ENCODE assay signal across 10 cellular contexts in the genomic region with DNA sequence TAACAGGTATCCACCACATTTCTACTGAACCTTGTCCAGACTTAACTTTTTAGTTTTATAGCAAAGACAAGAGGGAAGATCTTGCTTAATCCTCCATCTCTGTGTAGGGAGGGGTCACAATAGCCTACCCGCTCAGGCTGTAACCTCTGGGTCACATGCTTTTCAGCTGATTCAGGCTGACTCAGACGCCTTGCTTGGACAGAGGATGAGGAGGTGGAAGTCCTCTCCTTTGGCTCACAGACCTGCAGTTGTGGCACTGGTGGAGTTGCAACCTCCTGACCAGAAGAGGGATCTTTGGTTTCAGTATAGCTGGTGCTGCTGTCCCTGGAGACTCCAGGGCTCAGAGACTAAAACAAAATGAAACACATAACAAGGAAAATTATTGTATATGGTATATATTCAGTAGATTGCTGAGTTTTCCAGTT. TPM values are rescaled to one million over a fixed set of nuclear protein-coding genes. Genes with fewer than 3 reads are reported as not detected.
DNase-seq lines count a peak whose midpoint lies in the region; ATAC-seq, FAIRE-seq and TF ChIP-seq lines count a peak whose summit lies in the region.
"Had no signal": no experiment of that assay in that cellular context is flagged by ENCODE, and none has a peak within 500 bp of the region (broad histone marks: within the 10 kb centered on the region; RNA-seq: fewer than 3 reads in every experiment).

No MANE protein-coding gene starts in this region.

- POLR2A ChIA-PET in T-cell (lab: Charles Lee): no interaction called here

- no peak overlapping the region for H3K4me3 ChIP-seq in endodermal cell (ENCODE audit: low read length)

- ATAC-seq in activated T-cell treated with anti-CD3 and anti-CD28 coated beads, Interleukin-2, amount 50 U/mL, for 72 hours (replicated peaks in 1 of 2): peak in 1 of 2 donors; percentile 59
- ATAC-seq in T-cell (replicated peaks in 1 of 4): no peak
- ATAC-seq: CD8-positive, alpha-beta T cell had no signal

- no peaks in the 10 kb centered on the region for H3K27me3 Mint-ChIP-seq in activated T-cell treated with anti-CD3 and anti-CD28 coated beads, Interleukin-2, amount 50 U/mL, for 72 hours (ENCODE audit: low read depth)
- no peaks in the 10 kb centered on the region for H3K27me3 Mint-ChIP-seq in dendritic cell treated with granulocyte-macrophage colony-stimulating factor and Interleukin-4, amounts not matched to agents 40 ng/mL and 50 ng/mL, for 4 days
- H3K27me3 Mint-ChIP-seq in endodermal cell (ENCODE audit: insufficient read depth) (no peaks in the 10 kb centered on the region), T-cell (no peaks in the 10 kb centered on the region)

- peak overlapping the region; percentile 71 for H3K27ac Mint-ChIP-seq in activated T-cell treated with anti-CD3 and anti-CD28 coated beads, Interleukin-2, amount 50 U/mL, for 72 hours
- H3K27ac Mint-ChIP-seq in dendritic cell treated with granulocyte-macrophage colony-stimulating factor and Interleukin-4, amounts not matched to agents 40 ng/mL and 50 ng/mL, for 4 days: peak overlapping the region; percentile 80
- H3K27ac Mint-ChIP-seq in endodermal cell (no peak overlapping the region), T-cell (no peak overlapping the region)

- H3K27ac ChIP-seq in endodermal cell (ENCODE audit: low read depth, low read length): no peak overlapping the region

- CTCF ChIA-PET in T-cell (lab: Charles Lee): interaction anchor here (1.1 to 4.6 kb wide), 3 partner anchors 8 to 16 kb away, joined by 3 to 34 read pairs (median 7); partner anchors contain the start of genes ACIN1 (in 1 of the 2) and C14orf119 (in 1 of the 2)

- TF ChIP-seq CTCF in endodermal cell (conservative IDR thresholded peaks at IDR 0.05): no peak

- peaks cover 96% of the 10 kb centered on the region for H3K36me3 ChIP-seq in endodermal cell (ENCODE audit: control insufficient read depth, insufficient read depth, low read length)

- H3K4me1 ChIP-seq in endodermal cell (ENCODE audit: control insufficient read depth, insufficient read depth, low read length): peaks cover 9% of the 10 kb centered on the region

- intact Hi-C loops in dendritic cell treated with granulocyte-macrophage colony-stimulating factor and Interleukin-4, amounts not matched to agents 40 ng/mL and 50 ng/mL, for 4 days (cut with micrococcal nuclease): loop anchor here (5.0 kb wide), 1 partner anchor 104 kb away; the partner anchor contains the start of gene SLC7A8

- no peaks in the 10 kb centered on the region for H3K9me3 Mint-ChIP-seq in activated T-cell treated with anti-CD3 and anti-CD28 coated beads, Interleukin-2, amount 50 U/mL, for 72 hours
- no peaks in the 10 kb centered on the region for H3K9me3 Mint-ChIP-seq in dendritic cell treated with granulocyte-macrophage colony-stimulating factor and Interleukin-4, amounts not matched to agents 40 ng/mL and 50 ng/mL, for 4 days
- no peaks in the 10 kb centered on the region for H3K9me3 Mint-ChIP-seq in endodermal cell
- no peaks in the 10 kb centered on the region for H3K9me3 Mint-ChIP-seq in T-cell
- H3K9me3 Mint-ChIP-seq: CD8-positive, alpha-beta T cell had no signal

- WGBS in endodermal cell (ENCODE audit: insufficient coverage in 1 of 2, insufficient read length in 1 of 2), 2 experiments: 90% methylated on average over 2 of the region's 2 CpGs; no CpG with 5 or more reads in 1 of the 2 experiments

- H3K4me1 Mint-ChIP-seq in activated T-cell treated with anti-CD3 and anti-CD28 coated beads, Interleukin-2, amount 50 U/mL, for 72 hours (ENCODE audit: low read depth): peaks cover 19% of the 10 kb centered on the region
- peaks cover 55% of the 10 kb centered on the region for H3K4me1 Mint-ChIP-seq in dendritic cell treated with granulocyte-macrophage colony-stimulating factor and Interleukin-4, amounts not matched to agents 40 ng/mL and 50 ng/mL, for 4 days (ENCODE audit: low read depth)
- H3K4me1 Mint-ChIP-seq in endodermal cell (peaks cover 17% of the 10 kb centered on the region), T-cell (peaks cover 2 to 8% (median 6%) of the 10 kb centered on the region in 3 donors)

- FAIRE-seq in urothelium cell line (lab: Jason Lieb, UNC): no peak

- H3K9ac ChIP-seq in endodermal cell (ENCODE audit: extremely low read depth, low read length, poor library complexity, severe bottlenecking): no peak overlapping the region

- H3K27me3 ChIP-seq in endodermal cell (ENCODE audit: control insufficient read depth, insufficient read depth, low read length, poor library complexity, severe bottlenecking): no peaks in the 10 kb centered on the region

- H3K4me3 Mint-ChIP-seq in activated T-cell treated with anti-CD3 and anti-CD28 coated beads, Interleukin-2, amount 50 U/mL, for 72 hours: no peak overlapping the region
- peak overlapping the region; percentile 32 for H3K4me3 Mint-ChIP-seq in dendritic cell treated with granulocyte-macrophage colony-stimulating factor and Interleukin-4, amounts not matched to agents 40 ng/mL and 50 ng/mL, for 4 days
- H3K4me3 Mint-ChIP-seq in endodermal cell (no peak overlapping the region), T-cell (no peak overlapping the region)
- H3K4me3 Mint-ChIP-seq: CD8-positive, alpha-beta T cell had no signal

- H3K36me3 Mint-ChIP-seq in activated T-cell treated with anti-CD3 and anti-CD28 coated beads, Interleukin-2, amount 50 U/mL, for 72 hours (ENCODE audit: insufficient read depth in 2 of 2): peaks cover 7 to 23% of the 10 kb centered on the region in 2 donors
- H3K36me3 Mint-ChIP-seq in dendritic cell treated with granulocyte-macrophage colony-stimulating factor and Interleukin-4, amounts not matched to agents 40 ng/mL and 50 ng/mL, for 4 days (ENCODE audit: low read depth): peaks cover 90% of the 10 kb centered on the region
- H3K36me3 Mint-ChIP-seq in endodermal cell (ENCODE audit: low read depth) (peaks cover 73% of the 10 kb centered on the region), T-cell (peaks cover 55% of the 10 kb centered on the region)

- no peak for DNase-seq in activated T-cell treated with anti-CD3 and anti-CD28 coated beads, Interleukin-2, amount 50 U/mL, for 72 hours
- no peak for DNase-seq in activated T-cell treated with anti-CD3 and anti-CD28 coated beads, Interleukin-2, amount 50 U/mL, for 1 hour
- DNase-seq in lung microvascular endothelial cell (ENCODE audit: low read depth in 2 of 2) (peak; percentile 41 to 95), urothelium cell line (ENCODE audit: low spot score) (peak; percentile 58), endodermal cell (no peak), GDM1 (lab: John Stamatoyannopoulos, UW) (no peak), T-cell (no peak)
- DNase-seq: CD8-positive, alpha-beta T cell; erythroblast had no signal

- H3K9me3 ChIP-seq in endodermal cell (ENCODE audit: control insufficient read depth, low read length): no peaks in the 10 kb centered on the region

RNA-seq across cellular contexts. Expression of gene ACIN1, which starts 16.2 kb away (rescaled TPM):
- 100 to 1,000 TPM; 162 to 188 TPM for total RNA-seq in activated T-cell treated with anti-CD3 and anti-CD28 coated beads, Interleukin-2, amount 50 U/mL, for 72 hours
- total RNA-seq in lung microvascular endothelial cell (32.7 and 48.6 TPM in 2 replicates), endodermal cell (100 to 1,000 TPM; 314 to 367 TPM), T-cell (100 to 1,000 TPM; 277 to 326 (median 290) TPM)
- 253 TPM for polyA plus RNA-seq in endodermal cell (2013, experiment 1 of 2)
- 214 TPM for polyA plus RNA-seq in endodermal cell (2013, experiment 2 of 2)

RNA-seq across cellular contexts. Expression of gene C14orf119, which starts 16.6 kb away (rescaled TPM):
- total RNA-seq in activated T-cell treated with anti-CD3 and anti-CD28 coated beads, Interleukin-2, amount 50 U/mL, for 72 hours: 10 to 100 TPM; 31.3 to 38.5 TPM
- total RNA-seq in lung microvascular endothelial cell (41.2 and 45.0 TPM in 2 replicates), endodermal cell (10 to 100 TPM; 76.7 to 82.9 TPM), T-cell (10 to 100 TPM in 4 of 5 donors, 1 to 10 TPM in 1; 9.5 to 47.7 (median 43.6) TPM)
- 61.4 TPM for polyA plus RNA-seq in endodermal cell (2013, experiment 1 of 2)
- polyA plus RNA-seq in endodermal cell (2013, experiment 2 of 2): 63.7 TPM

RNA-seq across cellular contexts. Expression of gene CDH24, which starts 21.4 kb away (rescaled TPM):
- total RNA-seq in activated T-cell treated with anti-CD3 and anti-CD28 coated beads, Interleukin-2, amount 50 U/mL, for 72 hours: 1 to 10 TPM in 1 of 2 donors, under 1 TPM in 1; 0.82 to 1.5 TPM
- total RNA-seq in lung microvascular endothelial cell (0.60 and 2.0 TPM in 2 replicates), endodermal cell (10 to 100 TPM; 16.9 to 17.2 TPM), T-cell (1 to 10 TPM; 1.2 to 3.0 (median 1.6) TPM)
- polyA plus RNA-seq in endodermal cell (2013, experiment 1 of 2): 37.1 TPM
- polyA plus RNA-seq in endodermal cell (2013, experiment 2 of 2): 32.0 TPM

RNA-seq across cellular contexts. Expression of gene CIROP, which starts 26.1 kb away (rescaled TPM):
- total RNA-seq in activated T-cell treated with anti-CD3 and anti-CD28 coated beads, Interleukin-2, amount 50 U/mL, for 72 hours: not detected
- total RNA-seq in lung microvascular endothelial cell: not detected in 2 replicates
- total RNA-seq in endodermal cell: 1 to 10 TPM in 1 of 2 donors, under 1 TPM in 1; 0.64 to 1.4 TPM
- not detected for polyA plus RNA-seq in endodermal cell (2013, experiment 1 of 2)
- polyA plus RNA-seq in endodermal cell (2013, experiment 2 of 2): not detected
- not detected for total RNA-seq in T-cell
- total RNA-seq: CD8-positive, alpha-beta T cell had no signal

RNA-seq across cellular contexts. Expression of gene PSMB11, which starts 36.7 kb away (rescaled TPM):
- total RNA-seq in activated T-cell treated with anti-CD3 and anti-CD28 coated beads, Interleukin-2, amount 50 U/mL, for 72 hours: not detected
- total RNA-seq in lung microvascular endothelial cell (not detected in 2 replicates), endodermal cell (not detected), T-cell (under 1 TPM in 4 of 5 donors, not detected in 1; 0.26 to 0.95 (median 0.54) TPM)
- polyA plus RNA-seq in endodermal cell (2013, experiment 1 of 2): not detected
- polyA plus RNA-seq in endodermal cell (2013, experiment 2 of 2): not detected
- total RNA-seq: CD8-positive, alpha-beta T cell had no signal

Comparison
In these comparisons a context has a peak if more than half of its experiments do, and no peak if none do; other contexts are left out.
1. DNase-seq: peak in lung microvascular endothelial cell (2 of 2) and urothelium cell line (single experiment); none in activated T-cell treated with anti-CD3 and anti-CD28 coated beads, Interleukin-2, amount 50 U/mL, for 72 hours (0 of 2), activated T-cell treated with anti-CD3 and anti-CD28 coated beads, Interleukin-2, amount 50 U/mL, for 1 hour (single experiment), endodermal cell (single experiment), GDM1 (single experiment) and T-cell (0 of 34).
2. H3K27ac Mint-ChIP-seq: peak in activated T-cell treated with anti-CD3 and anti-CD28 coated beads, Interleukin-2, amount 50 U/mL, for 72 hours (single experiment) and dendritic cell treated with granulocyte-macrophage colony-stimulating factor and Interleukin-4, amounts not matched to agents 40 ng/mL and 50 ng/mL, for 4 days (single experiment); none in endodermal cell (single experiment) and T-cell (0 of 2).